In genomic region chr17:20381358-20382298, GRCh38 we compare ENCODE assay signal across 7 cellular contexts.
DNase-seq lines count a peak whose midpoint lies in the region.
"Not testable (repeated sequence)": the region's sequence is repeated elsewhere in the genome, so short reads cannot be mapped to it uniquely, and the experiment has no call there.

No MANE protein-coding gene starts in this region.

- peak; percentile 11 for DNase-seq in GM03348 (ENCODE audit: low spot score)
- DNase-seq in KBM-7 = peak; percentile 70
- peak; percentile 71 for DNase-seq in NCI-H748 treated with DMSO at 0.1 percent for 48 hours (lab: John Stamatoyannopoulos, UW)
- DNase-seq in activated CD4-positive, alpha-beta T cell treated with anti-CD3 and anti-CD28 coated beads for 4 hours = peak; percentile 3 to 7
- DNase-seq in central memory CD4-positive, alpha-beta T cell = peak; percentile 16
- DNase-seq in immature natural killer cell = peak; percentile 39 to 58 (median 51)
- DNase-seq in renal cortical epithelial cell (ENCODE audit: low read depth) = peak; percentile 1

- peak overlapping the region in 4 of 6 donors; percentile 12 to 67 (median 40) for H3K27ac Mint-ChIP-seq in immature natural killer cell

- in situ Hi-C loops in KBM-7 (cut with MboI; ENCODE audit: low pct_unique_long_range_greater_than_20kb, low sequenced_read_pairs) = not testable (repeated sequence)

- H3K27me3 Mint-ChIP-seq in immature natural killer cell (ENCODE audit: low read depth in 3 of 3) = not testable (repeated sequence)

- not testable (repeated sequence) for H3K36me3 Mint-ChIP-seq in immature natural killer cell

- peak overlapping the region; percentile 76 to 84 (median 79) for H3K4me3 Mint-ChIP-seq in immature natural killer cell

- not testable (repeated sequence) for H3K4me1 Mint-ChIP-seq in immature natural killer cell

- not testable (repeated sequence) for H3K9me3 Mint-ChIP-seq in immature natural killer cell

Comparison
In these comparisons a context has a peak if more than half of its experiments do, and no peak if none do; other contexts are left out.
1. Peak in every context shown above with its lines: DNase-seq.
2. DNase-seq: peak in every context shown above with its lines; median percentile 71 in NCI-H748 treated with DMSO at 0.1 percent for 48 hours; 70 in KBM-7; 51 in immature natural killer cell; 16 in central memory CD4-positive, alpha-beta T cell; 11 in GM03348; 5 in activated CD4-positive, alpha-beta T cell treated with anti-CD3 and anti-CD28 coated beads for 4 hours; 1 in renal cortical epithelial cell.